In genomic region chr10:130026670-130027456, GRCh38 we compare ENCODE assay signal across 15 cellular contexts.
A peak's percentile ranks its signal among the peaks of the same experiment; 100 is the strongest.
DNase-seq lines count a peak whose midpoint lies in the region; ATAC-seq and TF ChIP-seq lines count a peak whose summit lies in the region.
"Had no signal": no experiment of that assay in that cellular context is flagged by ENCODE, and none has a peak within 500 bp of the region (broad histone marks: within the 10 kb centered on the region; RNA-seq: fewer than 3 reads in every experiment).

No MANE protein-coding gene starts in this region.

- intact Hi-C loops in spleen (cut with DNase I; ENCODE audit: low total_unique reads), result no loop called here
- intact Hi-C loops in heart right ventricle (cut with DNase I), result no loop called here

- no peak for TF ChIP-seq CTCF in spleen (IDR thresholded peaks at IDR 0.05 in 8 of 11, conservative IDR thresholded peaks at IDR 0.05 in 3 of 11)
- no peak for TF ChIP-seq CTCF in heart right ventricle (IDR thresholded peaks at IDR 0.05)

- H3K9me3 Mint-ChIP-seq in stimulated activated naive CD8-positive, alpha-beta T cell treated with anti-CD3 and anti-CD28 coated beads, Interleukin-15, amount 100 ng/mL, for 72 hours, result no peaks in the 10 kb centered on the region
- no peaks in the 10 kb centered on the region for H3K9me3 Mint-ChIP-seq in stimulated activated naive B cell treated with anti-CD40 and anti-IgM and Interleukin-4, amounts not matched to agents 10 μg/mL and 1 μg/mL and 100 μg/mL, for 72 hours
- H3K9me3 Mint-ChIP-seq: GM23338 had no signal

- H3K27me3 ChIP-seq in spleen (replicated peaks in 1 of 7), result peaks cover 0 to 8% (median 0%) of the 10 kb centered on the region in 7 donors
- peaks cover 0 to 6% (median 0%) of the 10 kb centered on the region in 7 donors for H3K27me3 ChIP-seq in heart right ventricle
- H3K27me3 ChIP-seq: BLaER1 had no signal

- H3K9me3 ChIP-seq in spleen, result no peaks in the 10 kb centered on the region
- H3K9me3 ChIP-seq in heart right ventricle, result peaks cover 0 to 12% (median 0%) of the 10 kb centered on the region in 11 donors

- ATAC-seq in stimulated activated naive CD8-positive, alpha-beta T cell treated with anti-CD3 and anti-CD28 coated beads, Interleukin-15, amount 100 ng/mL, for 72 hours, result peak; percentile 31
- ATAC-seq in stimulated activated naive CD8-positive, alpha-beta T cell treated with anti-CD3 and anti-CD28 coated beads, Interleukin-15, Interleukin-2, amounts not matched to agents 100 U/mL and 50 U/mL, for 24 hours, result no peak
- ATAC-seq in stimulated activated naive B cell treated with anti-CD40 and anti-IgM and Interleukin-4, amounts not matched to agents 10 μg/mL and 1 μg/mL and 100 μg/mL, for 72 hours (replicated peaks), result no peak
- no peak for ATAC-seq in heart right ventricle
- ATAC-seq: GM23338 had no signal

- no peak overlapping the region for H3K27ac ChIP-seq in spleen
- H3K27ac ChIP-seq in heart right ventricle, result no peak overlapping the region
- H3K27ac ChIP-seq: BLaER1 had no signal

- H3K36me3 ChIP-seq in spleen (no peaks in the 10 kb centered on the region), heart right ventricle (no peaks in the 10 kb centered on the region)
- H3K36me3 ChIP-seq: BLaER1 had no signal

- H3K4me1 ChIP-seq in spleen (no peaks in the 10 kb centered on the region), heart right ventricle (peaks cover 0 to 6% (median 0%) of the 10 kb centered on the region in 9 donors)

- DNase-seq in stimulated activated naive CD8-positive, alpha-beta T cell treated with anti-CD3 and anti-CD28 coated beads, Interleukin-15, amount 100 ng/mL, for 72 hours, result no peak
- DNase-seq in stimulated activated naive CD8-positive, alpha-beta T cell treated with anti-CD3 and anti-CD28 coated beads, Interleukin-15, Interleukin-2, amounts not matched to agents 100 U/mL and 50 U/mL, for 24 hours, result no peak
- peak; percentile 88 for DNase-seq in mesenteric fat pad (ENCODE audit: low spot score)
- peak; percentile 55 for DNase-seq in spleen
- DNase-seq in activated CD4-positive, alpha-beta T cell treated with anti-CD3 and anti-CD28 coated beads for 48 hours, result no peak
- no peak for DNase-seq in stimulated activated naive B cell treated with anti-CD40 and anti-IgM and Interleukin-4, amounts not matched to agents 10 μg/mL and 1 μg/mL and 100 μg/mL, for 72 hours
- no peak for DNase-seq in NCI-H2227 treated with DMSO at 0.1 percent for 48 hours (lab: John Stamatoyannopoulos, UW)
- DNase-seq in heart right ventricle, result no peak
- DNase-seq: 8988T; CD4-positive, alpha-beta memory T cell; DMS153; GDM1 had no signal

- no peaks in the 10 kb centered on the region for H3K36me3 Mint-ChIP-seq in stimulated activated naive B cell treated with anti-CD40 and anti-IgM and Interleukin-4, amounts not matched to agents 10 μg/mL and 1 μg/mL and 100 μg/mL, for 72 hours
- H3K36me3 Mint-ChIP-seq: CD14-positive monocyte; CD4-positive, alpha-beta memory T cell had no signal

- H3K4me3 Mint-ChIP-seq in stimulated activated naive CD8-positive, alpha-beta T cell treated with anti-CD3 and anti-CD28 coated beads, Interleukin-15, amount 100 ng/mL, for 72 hours, result no peak overlapping the region
- no peak overlapping the region for H3K4me3 Mint-ChIP-seq in stimulated activated naive B cell treated with anti-CD40 and anti-IgM and Interleukin-4, amounts not matched to agents 10 μg/mL and 1 μg/mL and 100 μg/mL, for 72 hours
- H3K4me3 Mint-ChIP-seq: CD14-positive monocyte; CD4-positive, alpha-beta memory T cell; GM23338 had no signal

- no peaks in the 10 kb centered on the region for H3K4me1 Mint-ChIP-seq in stimulated activated naive CD8-positive, alpha-beta T cell treated with anti-CD3 and anti-CD28 coated beads, Interleukin-15, amount 100 ng/mL, for 72 hours
- H3K4me1 Mint-ChIP-seq in stimulated activated naive B cell treated with anti-CD40 and anti-IgM and Interleukin-4, amounts not matched to agents 10 μg/mL and 1 μg/mL and 100 μg/mL, for 72 hours, result no peaks in the 10 kb centered on the region
- H3K4me1 Mint-ChIP-seq: CD14-positive monocyte; CD4-positive, alpha-beta memory T cell; GM23338 had no signal

- H3K27me3 Mint-ChIP-seq in stimulated activated naive CD8-positive, alpha-beta T cell treated with anti-CD3 and anti-CD28 coated beads, Interleukin-15, amount 100 ng/mL, for 72 hours, result no peaks in the 10 kb centered on the region
- H3K27me3 Mint-ChIP-seq in stimulated activated naive B cell treated with anti-CD40 and anti-IgM and Interleukin-4, amounts not matched to agents 10 μg/mL and 1 μg/mL and 100 μg/mL, for 72 hours, result peaks cover 0 to 5% of the 10 kb centered on the region in 2 donors

- no peak overlapping the region for H3K4me3 ChIP-seq in spleen
- no peak overlapping the region for H3K4me3 ChIP-seq in heart right ventricle
- H3K4me3 ChIP-seq: BLaER1, GM23338 had no signal

- no peak overlapping the region for H3K27ac Mint-ChIP-seq in stimulated activated naive CD8-positive, alpha-beta T cell treated with anti-CD3 and anti-CD28 coated beads, Interleukin-15, amount 100 ng/mL, for 72 hours
- no peak overlapping the region for H3K27ac Mint-ChIP-seq in stimulated activated naive B cell treated with anti-CD40 and anti-IgM and Interleukin-4, amounts not matched to agents 10 μg/mL and 1 μg/mL and 100 μg/mL, for 72 hours
- H3K27ac Mint-ChIP-seq: CD4-positive, alpha-beta memory T cell; GM23338 had no signal

- WGBS in spleen, 5 donors, result 86 to 91% (median 89%) methylated on average over 27 to 30 of the region's 30 CpGs
- 89 to 90% methylated on average over 30 of the region's 30 CpGs for WGBS in heart right ventricle, 2 donors

- TF ChIP-seq POLR2A in spleen (IDR thresholded peaks at IDR 0.05), result no peak

Comparison
In these comparisons a context has a peak if more than half of its experiments do, and no peak if none do; other contexts are left out.
1. DNase-seq: peak in mesenteric fat pad (single experiment) and spleen (single experiment); none in stimulated activated naive CD8-positive, alpha-beta T cell treated with anti-CD3 and anti-CD28 coated beads, Interleukin-15, amount 100 ng/mL, for 72 hours (0 of 2), stimulated activated naive CD8-positive, alpha-beta T cell treated with anti-CD3 and anti-CD28 coated beads, Interleukin-15, Interleukin-2, amounts not matched to agents 100 U/mL and 50 U/mL, for 24 hours (single experiment), activated CD4-positive, alpha-beta T cell treated with anti-CD3 and anti-CD28 coated beads for 48 hours (single experiment), stimulated activated naive B cell treated with anti-CD40 and anti-IgM and Interleukin-4, amounts not matched to agents 10 μg/mL and 1 μg/mL and 100 μg/mL, for 72 hours (single experiment), NCI-H2227 treated with DMSO at 0.1 percent for 48 hours (single experiment) and heart right ventricle (0 of 2).